8 cellular contexts compared by ENCODE assay signal in genomic region chr12:48865441-48866290, GRCh38. TPM values are rescaled to one million over a fixed set of nuclear protein-coding genes. Genes with fewer than 3 reads are reported as not detected.
A peak's percentile ranks its signal among the peaks of the same experiment; 100 is the strongest.
DNase-seq lines count a peak whose midpoint lies in the region; ATAC-seq and TF ChIP-seq lines count a peak whose summit lies in the region.

TSS of gene RND1 (minus strand) at chr12:48865870. CDS start at chr12:48865767, 103 bp downstream.

- H4K20me1 ChIP-seq in SK-N-SH (ENCODE audit: insufficient read depth), result no peaks in the 10 kb centered on the region

- no peaks in the 10 kb centered on the region for H3K79me2 ChIP-seq in SK-N-SH (ENCODE audit: insufficient read depth)

- H3K4me3 ChIP-seq in SK-N-SH (ENCODE audit: low read depth in 2 of 2, low read length in 1 of 2) (peak within 1 kb of the TSS; percentile 62 to 92), thoracic aorta (peak within 1 kb of the TSS; percentile 77)

- WGBS in SK-N-SH (ENCODE audit: low lambda C conversion rate), result 3% methylated on average over 14 of the region's 30 CpGs

- no peaks in the 10 kb centered on the region for H3K9me2 ChIP-seq in SK-N-SH

- H3K27ac Mint-ChIP-seq in activated naive CD8-positive, alpha-beta T cell treated with anti-CD3 and anti-CD28 coated beads for 36 hours, result peak within 1 kb of the TSS; percentile 92
- peak within 1 kb of the TSS; percentile 79 for H3K27ac Mint-ChIP-seq in glutamatergic neuron (ENCODE audit: unreplicated experiment)

- peak within 1 kb of the TSS; percentile 93 for H3K4me2 ChIP-seq in SK-N-SH

- H3K9ac ChIP-seq in SK-N-SH, result peak within 1 kb of the TSS; percentile 26; the same call in 1 of the 2 replicates

- no peaks in the 10 kb centered on the region for H3F3A ChIP-seq in SK-N-SH (replicated peaks; ENCODE audit: insufficient read depth)

- peak; percentile 89 for DNase-seq in GM10266 (ENCODE audit: extremely low spot score)
- peak; percentile 90 for DNase-seq in NCI-H1048 (lab: John Stamatoyannopoulos, UW)
- peak; percentile 94 for DNase-seq in SK-N-SH
- peak; percentile 86 for DNase-seq in activated naive CD8-positive, alpha-beta T cell treated with anti-CD3 and anti-CD28 coated beads for 36 hours
- peak; percentile 80 for DNase-seq in glutamatergic neuron
- peak; percentile 65 for DNase-seq in omental fat pad (ENCODE audit: low spot score)
- peak; percentile 64 for DNase-seq in thoracic aorta (ENCODE audit: low spot score)

- POLR2A ChIA-PET in SK-N-SH (lab: Yijun Ruan, JAX), result interaction anchor here (0.6 to 1.8 kb wide), 12 partner anchors 9 to 92 kb away, joined by 3 to 19 read pairs (median 6); partner anchors contain the start of gene DDX23

- H3K36me3 ChIP-seq in SK-N-SH (replicated peaks in 1 of 2; ENCODE audit: control insufficient read depth in 1 of 2, insufficient read depth in 2 of 2, low read length in 1 of 2) (no peaks in the 10 kb centered on the region), thoracic aorta (no peaks in the 10 kb centered on the region)

- no peak within 1 kb of the TSS; a peak in 1 of 4 replicates for H3K27ac ChIP-seq in SK-N-SH (ENCODE audit: low read depth in 2 of 2, low read length in 1 of 2)
- H3K27ac ChIP-seq in thoracic aorta, result peak within 1 kb of the TSS in 1 of 2 donors; percentile 24

- no peak for TF ChIP-seq CTCF in GM10266 (IDR thresholded peaks at IDR 0.05; ENCODE audit: control insufficient read depth, insufficient read depth, low read depth, missing control alignments)
- 0 out of 2 replicates have a peak, but pooled peaks have one; percentile 18 for TF ChIP-seq CTCF in SK-N-SH (IDR thresholded peaks at IDR 0.05)
- TF ChIP-seq CTCF in glutamatergic neuron (IDR thresholded peaks at IDR 0.05; ENCODE audit: partially characterized antibody, unreplicated experiment), result no peak
- no peak for TF ChIP-seq CTCF in omental fat pad (IDR thresholded peaks at IDR 0.05)
- TF ChIP-seq CTCF in thoracic aorta (IDR thresholded peaks at IDR 0.05), result no peak

- peaks cover 10% of the 10 kb centered on the region for H3K36me3 Mint-ChIP-seq in activated naive CD8-positive, alpha-beta T cell treated with anti-CD3 and anti-CD28 coated beads for 36 hours
- no peaks in the 10 kb centered on the region for H3K36me3 Mint-ChIP-seq in glutamatergic neuron (ENCODE audit: unreplicated experiment)

- H3K4me1 Mint-ChIP-seq in activated naive CD8-positive, alpha-beta T cell treated with anti-CD3 and anti-CD28 coated beads for 36 hours, result peaks cover 21% of the 10 kb centered on the region
- H3K4me1 Mint-ChIP-seq in glutamatergic neuron (ENCODE audit: low read depth, unreplicated experiment), result peaks cover 17% of the 10 kb centered on the region

- TF ChIP-seq RAD21 in SK-N-SH (IDR thresholded peaks at IDR 0.05; ENCODE audit: low read length), result no peak

- H3K27me3 ChIP-seq in SK-N-SH (ENCODE audit: insufficient read depth), result peaks cover 16% of the 10 kb centered on the region
- no peaks in the 10 kb centered on the region for H3K27me3 ChIP-seq in thoracic aorta (replicated peaks; ENCODE audit: insufficient read depth)

- H2AFZ ChIP-seq in SK-N-SH (ENCODE audit: low read depth), result peak within 1 kb of the TSS; percentile 81

- H3K4me3 Mint-ChIP-seq in activated naive CD8-positive, alpha-beta T cell treated with anti-CD3 and anti-CD28 coated beads for 36 hours, result peak within 1 kb of the TSS; percentile 90
- H3K4me3 Mint-ChIP-seq in glutamatergic neuron (ENCODE audit: unreplicated experiment), result peak within 1 kb of the TSS; percentile 98

- ATAC-seq in HG02588 (IDR thresholded peaks at IDR 0.05; ENCODE audit: unreplicated experiment) (peak; percentile 88), omental fat pad (ENCODE audit: low FRiP score) (peak; percentile 98), thoracic aorta (ENCODE audit: insufficient number of reproducible peaks, low FRiP score, low read depth) (peak; percentile 77)

- TF ChIP-seq EP300 in SK-N-SH (IDR thresholded peaks at IDR 0.05; ENCODE audit: borderline replicate concordance in 1 of 2, low read depth in 1 of 2, low read length in 1 of 2), result no peak

- H3K9me3 ChIP-seq in SK-N-SH (no peaks in the 10 kb centered on the region), thoracic aorta (no peaks in the 10 kb centered on the region)

- no peaks in the 10 kb centered on the region for H3K9me3 Mint-ChIP-seq in activated naive CD8-positive, alpha-beta T cell treated with anti-CD3 and anti-CD28 coated beads for 36 hours
- peaks cover 6% of the 10 kb centered on the region for H3K9me3 Mint-ChIP-seq in glutamatergic neuron (ENCODE audit: unreplicated experiment)

- peaks cover 0 to 9% of the 10 kb centered on the region in 2 experiments; a peak in 1 of 4 replicates for H3K4me1 ChIP-seq in SK-N-SH (ENCODE audit: control insufficient read depth in 1 of 2, insufficient read depth in 2 of 2, low read depth in 1 of 2, low read length in 1 of 2)
- peaks cover 5 to 9% of the 10 kb centered on the region in 2 donors for H3K4me1 ChIP-seq in thoracic aorta (ENCODE audit: control insufficient read depth in 1 of 2, low read depth in 2 of 2)

- CTCF ChIA-PET in SK-N-SH (lab: Yijun Ruan, JAX), result interaction anchor here (0.7 to 34.8 kb wide), 12 partner anchors 9 to 131 kb away, joined by 3 to 667 read pairs (median 5); partner anchors contain the start of genes DDX23 and WNT1

- H3K27me3 Mint-ChIP-seq in activated naive CD8-positive, alpha-beta T cell treated with anti-CD3 and anti-CD28 coated beads for 36 hours, result peaks cover 38% of the 10 kb centered on the region
- peaks cover 18% of the 10 kb centered on the region for H3K27me3 Mint-ChIP-seq in glutamatergic neuron (ENCODE audit: unreplicated experiment)

TF ChIP-seq in SK-N-SH, 30 proteins besides CTCF, POLR2A, EP300 and RAD21 (continues in another document):
- 0 out of 2 replicates have a peak, but pooled peaks have one; percentile 21 for TF ChIP-seq MAX (IDR thresholded peaks at IDR 0.05; ENCODE audit: low read depth)
- peak; percentile 83; the same call in 1 of the 2 replicates for TF ChIP-seq RFX5 (IDR thresholded peaks at IDR 0.05; ENCODE audit: low read length)
- TF ChIP-seq EZH2phosphoT487 (IDR thresholded peaks at IDR 0.05; ENCODE audit: borderline replicate concordance, low read depth), result no peak
- TF ChIP-seq REST (IDR thresholded peaks at IDR 0.05; ENCODE audit: low read depth, low read length), result no peak
- TF ChIP-seq TCF12 (IDR thresholded peaks at IDR 0.05), result no peak
- TF ChIP-seq GABPA (IDR thresholded peaks at IDR 0.05; ENCODE audit: low read depth), result peak; percentile 39
- TF ChIP-seq USF2 (IDR thresholded peaks at IDR 0.05; ENCODE audit: borderline replicate concordance, low read depth, low read length), result no peak
- TF ChIP-seq TEAD4 (IDR thresholded peaks at IDR 0.05; ENCODE audit: borderline replicate concordance, insufficient read depth), result no peak
- TF ChIP-seq IRF3 (IDR thresholded peaks at IDR 0.05; ENCODE audit: low read depth, low read length), result no peak; the same call in 1 of the 2 replicates
- no peak for TF ChIP-seq MEF2A (IDR thresholded peaks at IDR 0.05; ENCODE audit: borderline replicate concordance, low read depth)

RNA-seq across cellular contexts. Expression of gene RND1, which starts in this region (rescaled TPM):
- 0.19 and 0.39 TPM in 2 replicates for polyA plus RNA-seq in SK-N-SH (2012; rRNA removed)
- polyA plus RNA-seq in SK-N-SH (2012; cell fraction: cytosol; rRNA removed), result 0.13 and 0.28 TPM in 2 replicates
- 0.25 and 0.26 TPM in 2 replicates for polyA plus RNA-seq in SK-N-SH (2012; cell fraction: nucleus; rRNA removed)
- total RNA-seq in activated naive CD8-positive, alpha-beta T cell treated with anti-CD3 and anti-CD28 coated beads for 36 hours, result 1 to 10 TPM; 2.6 to 3.1 TPM
- total RNA-seq in glutamatergic neuron (ENCODE audit: unreplicated experiment) (1.8 TPM), omental fat pad (1 to 10 TPM; 1.3 to 5.8 (median 4.6) TPM), thoracic aorta (1 to 10 TPM; 1.8 to 2.6 TPM)

Comparison
In these comparisons a context has a peak if more than half of its experiments do, and no peak if none do; other contexts are left out.
1. Peak in DNase-seq, H3K4me3 ChIP-seq, H3K9ac ChIP-seq and H3K4me2 ChIP-seq in SK-N-SH; RNA of the gene not detected or under 1 TPM.